Comparison of ENCODE assay signal across 16 cellular contexts in the genomic region with DNA sequence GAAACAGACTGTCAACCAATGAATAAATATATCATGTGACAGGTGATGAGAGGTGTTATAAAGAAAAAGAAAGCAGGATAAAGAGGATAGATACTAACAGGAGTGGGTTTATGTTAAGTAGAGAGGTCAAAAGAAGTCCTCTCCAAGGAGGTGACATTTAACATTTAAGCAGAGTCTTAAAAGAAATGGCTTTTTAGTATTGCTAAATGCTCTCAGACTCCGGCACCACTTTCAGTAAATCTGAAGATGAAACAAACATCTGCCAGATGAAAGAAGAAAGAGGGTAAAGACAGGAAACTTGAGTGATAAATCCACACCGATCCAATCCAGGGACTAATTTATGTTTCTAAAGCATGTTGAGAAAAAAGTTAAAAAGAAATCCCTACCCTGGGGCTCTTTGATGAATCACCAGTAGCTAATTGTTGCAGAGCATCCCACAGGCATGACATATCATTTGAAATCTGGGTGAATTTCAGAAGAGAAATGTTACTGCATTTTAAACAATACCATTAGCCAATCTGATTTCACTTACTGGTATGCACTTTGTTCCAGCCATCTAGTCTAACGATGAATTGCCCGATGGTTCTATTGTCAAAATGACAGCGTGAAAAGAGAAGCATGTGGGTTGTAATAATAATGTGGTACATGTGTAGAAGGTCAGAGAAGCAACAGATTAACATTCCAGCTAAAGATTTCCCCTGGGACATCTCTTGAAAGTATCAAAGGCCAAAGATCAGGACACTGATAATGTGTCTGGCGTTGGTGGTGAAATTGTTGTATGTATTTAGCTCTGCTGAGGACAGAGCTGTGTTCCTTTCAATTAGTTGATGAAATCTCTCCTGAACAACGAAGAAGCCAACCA.
DNase-seq lines count a peak whose midpoint lies in the region; ATAC-seq and TF ChIP-seq lines count a peak whose summit lies in the region.
"Had no signal": no experiment of that assay in that cellular context is flagged by ENCODE, and none has a peak within 500 bp of the region (broad histone marks: within the 10 kb centered on the region; RNA-seq: fewer than 3 reads in every experiment).

No MANE protein-coding gene starts in this region.

- no peak overlapping the region for H3K23ac ChIP-seq in neuronal stem cell (ENCODE audit: low read depth, low read length, poor library complexity)

- no peak overlapping the region for H2AK5ac ChIP-seq in neuronal stem cell (ENCODE audit: low read depth, low read length)

- no peaks in the 10 kb centered on the region for H3K9me3 ChIP-seq in neuronal stem cell (replicated peaks in 1 of 2; ENCODE audit: control insufficient read depth in 2 of 2, insufficient read depth in 1 of 2, low read depth in 1 of 2, low read length in 2 of 2)
- H3K9me3 ChIP-seq: upper lobe of left lung had no signal

- H3K79me1 ChIP-seq in neuronal stem cell (ENCODE audit: low read depth, low read length): no peaks in the 10 kb centered on the region

- peak; percentile 2 for DNase-seq in Ammon's horn (ENCODE audit: low spot score)
- peak; percentile 32 for DNase-seq in NCI-H226
- DNase-seq in epidermal melanocyte (ENCODE audit: insufficient read length, low spot score): peak; percentile 67
- peak; percentile 35 for DNase-seq in neuronal stem cell (ENCODE audit: low spot score)
- DNase-seq in mucosa of gallbladder (ENCODE audit: low spot score): no peak
- no peak for DNase-seq in stimulated activated CD4-positive, alpha-beta T cell treated with anti-CD3 and anti-CD28 coated beads, Interleukin-4, amount 100 ng/mL, for 24 hours
- DNase-seq in GM20000 (ENCODE audit: low spot score): no peak
- DNase-seq: activated CD4-positive, alpha-beta T cell treated with anti-CD3 and anti-CD28 coated beads for 48 hours; activated gamma-delta T cell treated with Interleukin-2 at 50 U/mL for 16 hours; CD8-positive, alpha-beta memory T cell; dorsolateral prefrontal cortex; NCI-H1930; nucleus accumbens; SHP77; upper lobe of left lung had no signal

- no peak overlapping the region for H4K8ac ChIP-seq in neuronal stem cell (ENCODE audit: low read depth, low read length)

- peaks cover 10 to 39% of the 10 kb centered on the region in 2 donors for H3K4me1 ChIP-seq in neuronal stem cell (ENCODE audit: control insufficient read depth in 2 of 2, insufficient read depth in 1 of 2, low read depth in 1 of 2, low read length in 2 of 2)

- no peak for ATAC-seq in HG03039 (IDR thresholded peaks at IDR 0.05; ENCODE audit: unreplicated experiment)

- peak overlapping the region; percentile 3 for H3K27ac ChIP-seq in neuronal stem cell (replicated peaks; ENCODE audit: low read length)
- H3K27ac ChIP-seq: dorsolateral prefrontal cortex, upper lobe of left lung had no signal

- H2BK120ac ChIP-seq in neuronal stem cell (ENCODE audit: low read depth, low read length): no peak overlapping the region

- H3K14ac ChIP-seq in neuronal stem cell (ENCODE audit: low read length): no peak overlapping the region

- no peak overlapping the region for H3K18ac ChIP-seq in neuronal stem cell (ENCODE audit: low read length)

- no peak overlapping the region for H4K91ac ChIP-seq in neuronal stem cell (ENCODE audit: low read depth, low read length, poor library complexity)

- WGBS in neuronal stem cell (ENCODE audit: extremely low coverage in 2 of 2, insufficient read length in 2 of 2, insufficient replicate concordance in 1 of 2), 2 donors: no CpG with 5 or more reads among the region's 7 CpGs

- H3K9ac ChIP-seq in neuronal stem cell (ENCODE audit: low read depth, low read length, poor library complexity): no peak overlapping the region

- no peak for TF ChIP-seq CTCF in GM20000 (IDR thresholded peaks at IDR 0.05; ENCODE audit: extremely low read depth, missing control alignments)

- H3K36me3 ChIP-seq in neuronal stem cell (replicated peaks in 1 of 2; ENCODE audit: control insufficient read depth in 2 of 2, insufficient read depth in 2 of 2, low read length in 2 of 2): no peaks in the 10 kb centered on the region
- H3K36me3 ChIP-seq: upper lobe of left lung had no signal

- H3K27me3 ChIP-seq in neuronal stem cell (ENCODE audit: control insufficient read depth in 3 of 3, insufficient read depth in 3 of 3, low read depth in 1 of 3, low read length in 3 of 3): no peaks in the 10 kb centered on the region
- H3K27me3 ChIP-seq: dorsolateral prefrontal cortex, upper lobe of left lung had no signal

- no peak overlapping the region for H3K4me2 ChIP-seq in neuronal stem cell (ENCODE audit: insufficient read depth, low read length, poor library complexity, severe bottlenecking)

- H2BK12ac ChIP-seq in neuronal stem cell (ENCODE audit: low read length): no peak overlapping the region

- no peak overlapping the region for H3K4me3 ChIP-seq in neuronal stem cell (ENCODE audit: low read length in 2 of 2)
- H3K4me3 ChIP-seq: dorsolateral prefrontal cortex, upper lobe of left lung had no signal

- H2BK5ac ChIP-seq in neuronal stem cell (ENCODE audit: low read length): no peak overlapping the region

- H2BK15ac ChIP-seq in neuronal stem cell (ENCODE audit: low read length): no peak overlapping the region

- H3K4ac ChIP-seq in neuronal stem cell (ENCODE audit: low read length): no peak overlapping the region

- no peak overlapping the region for H2AFZ ChIP-seq in neuronal stem cell (ENCODE audit: low read length)

Comparison
In these comparisons a context has a peak if more than half of its experiments do, and no peak if none do; other contexts are left out.
1. DNase-seq: peak in Ammon's horn (single experiment), NCI-H226 (single experiment), epidermal melanocyte (single experiment) and neuronal stem cell (single experiment); none in mucosa of gallbladder (single experiment), stimulated activated CD4-positive, alpha-beta T cell treated with anti-CD3 and anti-CD28 coated beads, Interleukin-4, amount 100 ng/mL, for 24 hours (single experiment) and GM20000 (single experiment).